10 cellular contexts compared by ENCODE assay signal in genomic region chr6:28727559-28728211, GRCh38.
DNase-seq lines count a peak whose midpoint lies in the region; ATAC-seq, FAIRE-seq and TF ChIP-seq lines count a peak whose summit lies in the region.
"Had no signal": no experiment of that assay in that cellular context is flagged by ENCODE, and none has a peak within 500 bp of the region (broad histone marks: within the 10 kb centered on the region; RNA-seq: fewer than 3 reads in every experiment).

No MANE protein-coding gene starts in this region.

- 37% methylated on average over 9 of the region's 9 CpGs for WGBS in GM12878 (ENCODE audit: insufficient coverage, insufficient replicate concordance, low lambda C conversion rate, missing lambda C conversion rate)

- H3K27me3 ChIP-seq in GM12878 (replicated peaks in 1 of 2; ENCODE audit: control insufficient read depth in 2 of 2, insufficient read depth in 2 of 2, low read length in 1 of 2) (no peaks in the 10 kb centered on the region; a peak in 1 of 4 replicates), skeletal muscle satellite cell (ENCODE audit: control insufficient read depth, insufficient read depth, low read length) (peaks cover 18% of the 10 kb centered on the region)
- H3K27me3 ChIP-seq: ovary had no signal

- SMC1A ChIA-PET in GM12878 (lab: Charles Lee; ENCODE audit: uncharacterized antibody, unreplicated experiment) = interaction anchor here (0.8 to 1.6 kb wide), 8 partner anchors 8 to 278 kb away, joined by 3 to 5 read pairs (median 4); no protein-coding TSS in a partner anchor

- no peak for TF ChIP-seq EP300 in GM12878 (IDR thresholded peaks at IDR 0.05; ENCODE audit: borderline replicate concordance in 1 of 2, control insufficient read depth in 1 of 2, low read depth in 2 of 2, low read length in 2 of 2)

- H3K9ac ChIP-seq in GM12878 (ENCODE audit: control insufficient read depth, insufficient read depth, low read length) (no peak overlapping the region), skeletal muscle satellite cell (ENCODE audit: low read depth, low read length) (no peak overlapping the region)

- BruUV-seq in GM12878 (replicated peaks; lab: Mats Ljungman, UMichigan) = no TSS peak

- FAIRE-seq in GM12878 (lab: Jason Lieb, UNC) = peak; percentile 13

- H3K27ac ChIP-seq in GM12878 (ENCODE audit: control insufficient read depth, insufficient read depth) = no peak overlapping the region

- H3K79me2 ChIP-seq in GM12878 (ENCODE audit: control insufficient read depth, insufficient read depth, low read length) = no peaks in the 10 kb centered on the region

- RAD21 ChIA-PET in GM12878 (lab: Charles Lee; ENCODE audit: unreplicated experiment) = interaction anchor here (0.9 kb wide), 1 partner anchor 168 kb away, joined by 3 read pairs; no protein-coding TSS in a partner anchor

- H3K27me3 Mint-ChIP-seq in activated T-cell treated with anti-CD3 and anti-CD28 coated beads, Interleukin-2, amount 50 U/mL, for 4 hours (ENCODE audit: low read depth) = peaks cover 81% of the 10 kb centered on the region

- POLR2A ChIA-PET in GM12878 (lab: Charles Lee) = interaction anchor here (0.6 kb wide), 1 partner anchor 55 kb away, joined by 3 read pairs; no protein-coding TSS in a partner anchor

- TF ChIP-seq POLR2A in NB4 (IDR thresholded peaks at IDR 0.05; ENCODE audit: extremely low read depth, insufficient read length) = no peak
- no peak for TF ChIP-seq POLR2A in GM12878 (IDR thresholded peaks at IDR 0.05; ENCODE audit: low read depth, low read length)

- H4K20me1 ChIP-seq in GM12878 (ENCODE audit: control insufficient read depth, insufficient read depth) = no peaks in the 10 kb centered on the region

- H3K4me1 ChIP-seq in GM12878 (ENCODE audit: control insufficient read depth, insufficient read depth, low read length) (no peaks in the 10 kb centered on the region), skeletal muscle satellite cell (ENCODE audit: control insufficient read depth, insufficient read depth, low read length) (no peaks in the 10 kb centered on the region)

- TF ChIP-seq CTCF in NB4 (IDR thresholded peaks at IDR 0.05; ENCODE audit: low read depth, low read length) (no peak), GM12878 (IDR thresholded peaks at IDR 0.05 in 2 of 3, conservative IDR thresholded peaks at IDR 0.05 in 1 of 3; ENCODE audit: control insufficient read depth in 2 of 3, extremely low read depth in 1 of 3, insufficient read depth in 1 of 3, low read depth in 3 of 3, low read length in 3 of 3) (no peak)

- H3K4me3 Mint-ChIP-seq in activated T-cell treated with anti-CD3 and anti-CD28 coated beads, Interleukin-2, amount 50 U/mL, for 4 hours = peak overlapping the region; percentile 27

- no peak for TF ChIP-seq RAD21 in GM12878 (IDR thresholded peaks at IDR 0.05; ENCODE audit: insufficient read depth, low read depth, low read length)

- in situ Hi-C loops in GM12878 (cut with MboI) = no loop called here

- H3K4me2 ChIP-seq in GM12878 (ENCODE audit: control insufficient read depth, insufficient read depth) (peak overlapping the region; percentile 50; the same call in 1 of the 2 replicates), skeletal muscle satellite cell (ENCODE audit: low read length) (peak overlapping the region; percentile 87)

- ATAC-seq in activated T-cell treated with anti-CD3 and anti-CD28 coated beads, Interleukin-2, amount 50 U/mL, for 4 hours = no peak
- peak; percentile 31; the same call in 2 of the 3 replicates for ATAC-seq in GM12878
- ATAC-seq in activated CD4-positive, CD25-positive, alpha-beta regulatory T cell treated with anti-CD3 and anti-CD28 coated beads, Interleukin-2, amount 50 U/mL, for 24 hours = no peak

- intact Hi-C loops in GM12878 (cut with micrococcal nuclease; ENCODE audit: unreplicated experiment) = no loop called here

- H2AFZ ChIP-seq in GM12878 (ENCODE audit: control insufficient read depth, low read depth, low read length) = no peak overlapping the region

- H3K9me3 ChIP-seq in GM12878 (replicated peaks; ENCODE audit: control insufficient read depth, insufficient read depth, low read length) (no peaks in the 10 kb centered on the region; the same call in 2 of the 3 replicates), skeletal muscle satellite cell (replicated peaks; ENCODE audit: low read length) (no peaks in the 10 kb centered on the region)
- H3K9me3 ChIP-seq: ovary had no signal

- CTCF ChIA-PET in GM12878 (lab: Yijun Ruan, JAX) = interaction anchor here (1.1 to 1.8 kb wide), 4 partner anchors 24 to 372 kb away, joined by 3 to 5 read pairs (median 3); no protein-coding TSS in a partner anchor

- peak overlapping the region; percentile 98 for H3K4me3 ChIP-seq in NB4 (ENCODE audit: low read depth, low read length)
- H3K4me3 ChIP-seq in GM12878 = no peak overlapping the region
- H3K4me3 ChIP-seq in skeletal muscle satellite cell (ENCODE audit: low read length) = no peak overlapping the region

- no peak for DNase-seq in activated T-cell treated with anti-CD3 and anti-CD28 coated beads, Interleukin-2, amount 50 U/mL, for 4 hours
- no peak for DNase-seq in activated T-cell treated with anti-CD3 and anti-CD28 coated beads, Interleukin-2, amount 50 U/mL, for 48 hours
- DNase-seq in NB4 (ENCODE audit: low read depth) (peak; percentile 55), GM12878 (ENCODE audit: low read depth, low spot score) (no peak), NCI-H2081 (lab: John Stamatoyannopoulos, UW) (no peak), UCSD-AML1 (lab: John Stamatoyannopoulos, UW; ENCODE audit: unreplicated experiment) (no peak)
- DNase-seq: NCI-H345 had no signal

- H3K36me3 Mint-ChIP-seq in activated T-cell treated with anti-CD3 and anti-CD28 coated beads, Interleukin-2, amount 50 U/mL, for 4 hours (ENCODE audit: insufficient read depth) = no peaks in the 10 kb centered on the region

- peaks cover 13% of the 10 kb centered on the region for H3K4me1 Mint-ChIP-seq in activated T-cell treated with anti-CD3 and anti-CD28 coated beads, Interleukin-2, amount 50 U/mL, for 4 hours (ENCODE audit: low read depth)

- H3K36me3 ChIP-seq in GM12878 (ENCODE audit: control insufficient read depth in 2 of 2, insufficient read depth in 2 of 2, low read length in 1 of 2) (no peaks in the 10 kb centered on the region), skeletal muscle satellite cell (ENCODE audit: insufficient read depth, low read length) (no peaks in the 10 kb centered on the region)
- H3K36me3 ChIP-seq: ovary had no signal

- peaks cover 5% of the 10 kb centered on the region for H3K9me3 Mint-ChIP-seq in activated T-cell treated with anti-CD3 and anti-CD28 coated beads, Interleukin-2, amount 50 U/mL, for 4 hours

TF ChIP-seq in GM12878, 131 proteins besides CTCF, POLR2A, EP300 and RAD21:
- TF ChIP-seq SPI1 (IDR thresholded peaks at IDR 0.05; ENCODE audit: borderline replicate concordance, insufficient read depth, low read depth, low read length) = peak; percentile 71
- no peak for TF ChIP-seq NFIC (IDR thresholded peaks at IDR 0.05; ENCODE audit: low read depth, low read length)
